ENCODE assay signal across 34 cellular contexts in genomic region chr10:78942006-78942405, GRCh38.
"Had no signal": no experiment of that assay in that cellular context is flagged by ENCODE, and none has a peak within 500 bp of the region (broad histone marks: within the 10 kb centered on the region; RNA-seq: fewer than 3 reads in every experiment).

No MANE protein-coding gene starts in this region.

- H3K27ac ChIP-seq: body of pancreas, KMS-11, PC-9, SJSA1, WERI-Rb-1 had no signal

- H3K36me3 ChIP-seq: SJSA1, WERI-Rb-1 had no signal

- H3K4me1 ChIP-seq: body of pancreas had no signal

- ATAC-seq: activated CD8-positive, alpha-beta memory T cell treated with anti-CD3 and anti-CD28 coated beads, Interleukin-2, amount 10 ng/mL, durations not matched to agents 7 days and 5 days; body of pancreas; SK-N-SH treated with all-trans-retinoic acid at 6 μM for 48 hours; T-cell; T-helper 17 cell had no signal

- H3K9ac ChIP-seq: KMS-11 had no signal

- H3K4me3 ChIP-seq: body of pancreas, PC-9, SJSA1 had no signal

- H3K4me2 ChIP-seq: KMS-11, PC-9 had no signal

- DNase-seq: activated CD4-positive, alpha-beta memory T cell treated with anti-CD3 and anti-CD28 coated beads, Interleukin-2, amount 10 ng/mL, durations not matched to agents 7 days and 5 days; activated CD4-positive, alpha-beta T cell treated with anti-CD3 and anti-CD28 coated beads for 1 hour; activated CD4-positive, alpha-beta T cell treated with anti-CD3 and anti-CD28 coated beads for 48 hours; activated CD4-positive, CD25-positive, alpha-beta regulatory T cell; activated CD8-positive, alpha-beta memory T cell treated with anti-CD3 and anti-CD28 coated beads for 24 hours; activated CD8-positive, alpha-beta memory T cell treated with anti-CD3 and anti-CD28 coated beads, Interleukin-2, amount 10 ng/mL, durations not matched to agents 7 days and 5 days; activated CD8-positive, alpha-beta memory T cell treated with anti-CD3 and anti-CD28 coated beads, Interleukin-2, amount 50 U/mL, for 48 hours; activated effector memory CD4-positive, alpha-beta T cell treated with Interleukin-2 at 50 U/mL for 16 hours; activated naive CD4-positive, alpha-beta T cell treated with anti-CD3 and anti-CD28 coated beads, Interleukin-2, amount 50 U/mL, for 16 hours; activated naive CD8-positive, alpha-beta T cell treated with anti-CD3 and anti-CD28 coated beads for 36 hours; activated T-cell treated with anti-CD3 and anti-CD28 coated beads, Interleukin-2, amount 50 U/mL, for 48 hours; amniotic stem cell; aorta; body of pancreas; caudate nucleus; NCI-H1092 treated with DMSO at 0.1 percent for 48 hours; NCI-H1417; NCI-H146; NCI-H187; NCI-H2029 treated with DMSO at 0.1 percent for 48 hours; NCI-H2107; NCI-H2171; NCI-H510A; NCI-H526; NCI-H748 treated with DMSO at 0.1 percent for 48 hours; NK-92 treated with Interleukin-12 subunit alpha and Interleukin-12 subunit beta, amount 100 ng/mL, for 24 hours; PC-9; SHP77; T-cell; T-helper 17 cell; WERI-Rb-1 had no signal

- H3K27me3 ChIP-seq: body of pancreas, SJSA1 had no signal

- H2AFZ ChIP-seq: PC-9 had no signal

- H3K9me3 ChIP-seq: body of pancreas, SJSA1 had no signal
